Comparison of ENCODE assay signal across 14 cellular contexts in the genomic region with DNA sequence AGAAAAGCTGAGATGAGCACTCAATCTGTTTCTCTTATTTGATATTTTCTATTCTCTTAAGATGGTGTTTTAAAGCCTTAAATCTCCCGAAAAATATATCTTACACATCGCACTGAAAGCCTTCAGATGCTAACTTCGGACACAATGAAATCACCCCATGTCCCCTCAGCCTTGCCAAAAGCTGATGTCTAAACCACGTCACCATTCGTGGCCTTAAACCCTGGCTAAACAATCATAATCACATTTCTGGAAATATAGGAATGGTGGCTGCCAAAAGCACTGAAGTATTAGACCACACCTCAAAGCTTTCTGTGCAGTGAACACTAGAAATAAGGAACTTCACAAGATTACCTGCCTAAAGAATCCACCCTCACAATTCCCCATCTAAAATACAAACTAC.
A peak's percentile ranks its signal among the peaks of the same experiment; 100 is the strongest.
DNase-seq lines count a peak whose midpoint lies in the region; TF ChIP-seq lines count a peak whose summit lies in the region.
"Had no signal": no experiment of that assay in that cellular context is flagged by ENCODE, and none has a peak within 500 bp of the region (broad histone marks: within the 10 kb centered on the region; RNA-seq: fewer than 3 reads in every experiment).

No MANE protein-coding gene starts in this region.

- 28 to 50% (median 46%) methylated on average over 5 of the region's 5 CpGs for WGBS in stomach, 5 donors

- H3K27ac ChIP-seq in colonic mucosa (peak overlapping the region; percentile 85), stomach (peak overlapping the region in 4 of 5 donors; percentile 9 to 57 (median 46))

- no peak overlapping the region for H3K9ac ChIP-seq in colonic mucosa (ENCODE audit: low read depth in 2 of 2, low read length in 2 of 2)

- H3K27me3 ChIP-seq in MG63: no peaks in the 10 kb centered on the region
- no peaks in the 10 kb centered on the region for H3K27me3 ChIP-seq in colonic mucosa
- H3K27me3 ChIP-seq in stomach: peaks cover 0 to 2% (median 0%) of the 10 kb centered on the region in 3 donors

- no peaks in the 10 kb centered on the region for H3K9me3 Mint-ChIP-seq in activated CD4-positive, alpha-beta memory T cell treated with anti-CD3 and anti-CD28 coated beads, Interleukin-2, amount 10 ng/mL, durations not matched to agents 7 days and 5 days
- H3K9me3 Mint-ChIP-seq: CD4-positive, alpha-beta T cell had no signal

- intact Hi-C loops in colonic mucosa (cut with DNase I): no loop called here
- intact Hi-C loops in stomach (cut with DNase I; ENCODE audit: low total_unique reads): no loop called here

- no peaks in the 10 kb centered on the region for H3K4me1 ChIP-seq in colonic mucosa
- H3K4me1 ChIP-seq in stomach: peaks cover 19 to 44% (median 30%) of the 10 kb centered on the region in 4 donors

- H3K9me3 ChIP-seq in MG63: no peaks in the 10 kb centered on the region
- no peaks in the 10 kb centered on the region for H3K9me3 ChIP-seq in colonic mucosa
- no peaks in the 10 kb centered on the region for H3K9me3 ChIP-seq in stomach

- no peak for TF ChIP-seq EP300 in stomach (IDR thresholded peaks at IDR 0.05)

- CTCF ChIA-PET in activated CD4-positive, alpha-beta memory T cell treated with anti-CD3 and anti-CD28 coated beads, Interleukin-2, amount 10 ng/mL, durations not matched to agents 7 days and 5 days (lab: Charles Lee): no interaction called here

- H3K27ac Mint-ChIP-seq in activated CD4-positive, alpha-beta memory T cell treated with anti-CD3 and anti-CD28 coated beads, Interleukin-2, amount 10 ng/mL, durations not matched to agents 7 days and 5 days: no peak overlapping the region
- H3K27ac Mint-ChIP-seq: B cell; CD4-positive, alpha-beta T cell had no signal

- no peaks in the 10 kb centered on the region for H3K4me1 Mint-ChIP-seq in activated CD4-positive, alpha-beta memory T cell treated with anti-CD3 and anti-CD28 coated beads, Interleukin-2, amount 10 ng/mL, durations not matched to agents 7 days and 5 days
- H3K4me1 Mint-ChIP-seq: B cell had no signal

- H3K36me3 ChIP-seq in MG63 (no peaks in the 10 kb centered on the region), colonic mucosa (no peaks in the 10 kb centered on the region), stomach (no peaks in the 10 kb centered on the region)

- TF ChIP-seq CTCF in colonic mucosa (IDR thresholded peaks at IDR 0.05) (no peak), fibroblast of the aortic adventitia (IDR thresholded peaks at IDR 0.05; ENCODE audit: insufficient read depth, low read length) (no peak), stomach (IDR thresholded peaks at IDR 0.05) (no peak)

- H3K4me3 ChIP-seq in MG63 (no peak overlapping the region), colonic mucosa (no peak overlapping the region), fibroblast of the aortic adventitia (ENCODE audit: low read depth, low read length) (no peak overlapping the region), stomach (no peak overlapping the region)
- H3K4me3 ChIP-seq: GM12878 had no signal

- TF ChIP-seq POLR2A in stomach (IDR thresholded peaks at IDR 0.05): no peak

- H3K27me3 Mint-ChIP-seq in activated CD4-positive, alpha-beta memory T cell treated with anti-CD3 and anti-CD28 coated beads, Interleukin-2, amount 10 ng/mL, durations not matched to agents 7 days and 5 days: peaks cover 2% of the 10 kb centered on the region

- no peak overlapping the region for H3K4me3 Mint-ChIP-seq in activated CD4-positive, alpha-beta memory T cell treated with anti-CD3 and anti-CD28 coated beads, Interleukin-2, amount 10 ng/mL, durations not matched to agents 7 days and 5 days
- H3K4me3 Mint-ChIP-seq: B cell; CD4-positive, alpha-beta T cell had no signal

- no peaks in the 10 kb centered on the region for H3K36me3 Mint-ChIP-seq in activated CD4-positive, alpha-beta memory T cell treated with anti-CD3 and anti-CD28 coated beads, Interleukin-2, amount 10 ng/mL, durations not matched to agents 7 days and 5 days (ENCODE audit: low read depth)

- POLR2A ChIA-PET in activated CD4-positive, alpha-beta memory T cell treated with anti-CD3 and anti-CD28 coated beads, Interleukin-2, amount 10 ng/mL, durations not matched to agents 7 days and 5 days (lab: Charles Lee): no interaction called here

- DNase-seq in MG63 (peak; percentile 33), colonic mucosa (no peak), fibroblast of the aortic adventitia (ENCODE audit: low read depth) (peak; percentile 75), stomach (no peak), NCI-H1048 (lab: John Stamatoyannopoulos, UW) (no peak)
- DNase-seq in stimulated activated CD4-positive, alpha-beta T cell treated with anti-CD3 and anti-CD28 coated beads, Interleukin-15, amount 100 ng/mL, for 24 hours: no peak
- no peak for DNase-seq in activated CD4-positive, alpha-beta memory T cell treated with anti-CD3 and anti-CD28 coated beads, Interleukin-2, amount 10 ng/mL, durations not matched to agents 7 days and 5 days
- DNase-seq: C1 segment of cervical spinal cord; Calu3; CD4-positive, alpha-beta T cell; DMS 273 treated with DMSO at 0.1 percent for 48 hours; H7 had no signal

Comparison
In these comparisons a context has a peak if more than half of its experiments do, and no peak if none do; other contexts are left out.
1. DNase-seq: peak in MG63 (single experiment) and fibroblast of the aortic adventitia (single experiment); none in colonic mucosa (single experiment), stomach (single experiment), stimulated activated CD4-positive, alpha-beta T cell treated with anti-CD3 and anti-CD28 coated beads, Interleukin-15, amount 100 ng/mL, for 24 hours (single experiment), NCI-H1048 (single experiment) and activated CD4-positive, alpha-beta memory T cell treated with anti-CD3 and anti-CD28 coated beads, Interleukin-2, amount 10 ng/mL, durations not matched to agents 7 days and 5 days (single experiment).